Comparison of ENCODE assay signal across 8 cellular contexts in the genomic region with DNA sequence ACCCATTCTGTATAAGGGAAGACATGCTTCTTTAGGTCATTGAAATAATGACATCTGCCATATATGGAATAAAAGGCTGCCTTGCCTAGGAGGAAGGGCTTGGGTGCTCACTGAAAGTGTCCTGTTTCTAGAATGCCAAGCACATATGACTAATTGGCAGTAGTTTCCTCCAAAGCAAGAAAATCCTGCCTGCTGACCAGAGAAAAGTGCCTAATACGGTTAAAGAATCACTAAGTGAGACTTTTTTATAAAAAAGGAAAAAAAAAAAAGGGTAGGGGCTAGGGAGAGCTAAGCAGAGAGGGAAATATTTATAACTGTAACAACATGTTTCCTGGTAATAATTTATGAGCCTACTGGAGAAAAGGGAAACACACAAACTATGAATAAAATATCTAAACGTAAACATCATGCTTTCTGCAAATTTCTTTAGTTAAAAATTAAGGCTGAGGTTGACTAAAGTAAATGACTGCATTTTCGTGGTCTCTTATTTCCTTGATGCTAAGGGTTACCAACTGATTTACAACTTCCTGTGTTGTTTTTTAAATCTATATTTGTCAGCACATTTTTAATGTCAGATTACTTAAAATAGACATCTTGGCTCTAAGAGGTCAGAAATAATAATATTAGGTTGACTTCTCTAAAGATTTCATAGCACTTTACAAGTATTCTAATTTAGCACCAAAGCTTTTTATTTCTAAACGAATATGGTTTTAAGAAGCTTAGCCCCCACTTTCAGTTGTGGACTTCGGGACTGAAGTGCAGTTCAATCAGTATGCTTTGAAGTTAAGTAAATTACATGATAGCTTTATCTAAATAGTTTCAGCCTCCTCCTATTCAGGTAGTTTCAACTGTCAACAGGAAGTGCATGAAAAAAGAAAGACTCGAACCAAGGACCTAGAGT.
DNase-seq lines count a peak whose midpoint lies in the region; ATAC-seq lines count a peak whose summit lies in the region.

No MANE protein-coding gene starts in this region.

- intact Hi-C loops in left ventricle myocardium superior (cut with micrococcal nuclease): no loop called here

- DNase-seq in AG08395 (ENCODE audit: low spot score) (peak; percentile 27), HS-27A (ENCODE audit: low read depth) (peak; percentile 36), astrocyte of the hippocampus (ENCODE audit: low read depth, low spot score) (peak; percentile 65), myocyte (ENCODE audit: low read depth) (peak; percentile 61), GM19238 (ENCODE audit: insufficient read length, low spot score) (no peak), left ventricle myocardium superior (no peak), iPS-NIHi7 (ENCODE audit: extremely low spot score) (no peak)

- ATAC-seq in GM19351 (IDR thresholded peaks at IDR 0.05; ENCODE audit: unreplicated experiment) (peak; percentile 39), left ventricle myocardium superior (no peak)

Comparison
In these comparisons a context has a peak if more than half of its experiments do, and no peak if none do; other contexts are left out.
1. DNase-seq: peak in AG08395 (single experiment), HS-27A (single experiment), astrocyte of the hippocampus (single experiment) and myocyte (single experiment); none in GM19238 (single experiment), left ventricle myocardium superior (single experiment) and iPS-NIHi7 (single experiment).